22 cellular contexts compared by ENCODE assay signal in the genomic region with DNA sequence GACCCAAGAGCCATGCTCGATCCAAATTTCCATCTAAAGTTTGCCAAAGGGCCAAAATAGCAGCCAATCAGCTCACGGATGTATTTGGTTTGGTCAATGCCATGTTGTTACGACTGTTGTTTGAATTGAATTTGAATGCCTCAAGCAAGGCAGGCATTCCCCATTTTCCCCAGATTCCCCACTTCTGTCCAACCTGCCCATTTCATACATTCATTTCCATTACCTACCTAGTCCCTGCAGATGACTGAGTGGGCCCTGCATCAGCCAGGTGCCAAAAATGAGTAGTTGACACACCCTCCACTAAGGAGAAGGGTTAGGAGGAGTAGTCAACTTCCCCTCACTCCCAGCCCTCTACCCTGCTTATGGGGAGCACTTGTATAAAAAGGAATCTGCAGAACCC.
"Had no signal": no experiment of that assay in that cellular context is flagged by ENCODE, and none has a peak within 500 bp of the region (broad histone marks: within the 10 kb centered on the region; RNA-seq: fewer than 3 reads in every experiment).

No MANE protein-coding gene starts in this region.

- H3K4me1 ChIP-seq: prostate gland had no signal

- H3K4me3 ChIP-seq: cardiac muscle cell, lung, prostate gland, skin epidermis had no signal

- H3K27me3 Mint-ChIP-seq: activated CD4-positive, alpha-beta memory T cell treated with anti-CD3 and anti-CD28 coated beads, Interleukin-2, amount 10 ng/mL, durations not matched to agents 7 days and 5 days; activated T-helper 17 cell treated with anti-CD3 and anti-CD28 coated beads, Interleukin-2, amount 50 U/mL, for 72 hours; stimulated activated memory B cell treated with anti-CD40 and anti-IgM and Interleukin-4, amounts not matched to agents 10 μg/mL and 1 μg/mL and 100 μg/mL, for 72 hours had no signal

- DNase-seq: activated CD4-positive, alpha-beta memory T cell treated with anti-CD3 and anti-CD28 coated beads, Interleukin-2, amount 10 ng/mL, durations not matched to agents 7 days and 5 days; activated CD4-positive, alpha-beta T cell treated with anti-CD3 and anti-CD28 coated beads for 48 hours; activated CD4-positive, CD25-positive, alpha-beta regulatory T cell; activated naive CD4-positive, alpha-beta T cell; activated naive CD8-positive, alpha-beta T cell treated with anti-CD3 and anti-CD28 coated beads, Interleukin-2, amount 10 ng/mL, durations not matched to agents 7 days and 5 days; activated T-cell treated with anti-CD3 and anti-CD28 coated beads, Interleukin-2, amount 50 U/mL, for 1 hour; amygdala; erythroblast; hypothalamus; islet precursor cell; midbrain; occipital lobe; right cardiac atrium; stimulated activated CD4-positive, alpha-beta T cell treated with anti-CD3 and anti-CD28 coated beads, Interleukin-4, amount 100 ng/mL, for 1 hour had no signal

- H3K27me3 ChIP-seq: cardiac muscle cell had no signal

- H3K27ac ChIP-seq: cardiac muscle cell, prostate gland had no signal

- H3K9me3 ChIP-seq: prostate gland had no signal

- H3K9me3 Mint-ChIP-seq: activated CD4-positive, alpha-beta memory T cell treated with anti-CD3 and anti-CD28 coated beads, Interleukin-2, amount 10 ng/mL, durations not matched to agents 7 days and 5 days; activated naive CD8-positive, alpha-beta T cell treated with anti-CD3 and anti-CD28 coated beads, Interleukin-2, amount 10 ng/mL, durations not matched to agents 7 days and 5 days; activated T-helper 17 cell treated with anti-CD3 and anti-CD28 coated beads, Interleukin-2, amount 50 U/mL, for 72 hours; stimulated activated memory B cell treated with anti-CD40 and anti-IgM and Interleukin-4, amounts not matched to agents 10 μg/mL and 1 μg/mL and 100 μg/mL, for 72 hours; T-helper 2 cell treated with Interferon-gamma antibody and Interleukin-4, amounts not matched to agents 5 μg/mL and 100 μg/mL, for 36 hours had no signal

- ATAC-seq: activated T-helper 17 cell treated with anti-CD3 and anti-CD28 coated beads, Interleukin-2, amount 50 U/mL, for 72 hours; left lobe of liver; stimulated activated memory B cell treated with anti-CD40 and anti-IgM and Interleukin-4, amounts not matched to agents 10 μg/mL and 1 μg/mL and 100 μg/mL, for 72 hours had no signal

- H3K27ac Mint-ChIP-seq: activated CD4-positive, alpha-beta memory T cell treated with anti-CD3 and anti-CD28 coated beads, Interleukin-2, amount 10 ng/mL, durations not matched to agents 7 days and 5 days; activated naive CD8-positive, alpha-beta T cell treated with anti-CD3 and anti-CD28 coated beads, Interleukin-2, amount 10 ng/mL, durations not matched to agents 7 days and 5 days; activated T-helper 17 cell treated with anti-CD3 and anti-CD28 coated beads, Interleukin-2, amount 50 U/mL, for 72 hours; stimulated activated memory B cell treated with anti-CD40 and anti-IgM and Interleukin-4, amounts not matched to agents 10 μg/mL and 1 μg/mL and 100 μg/mL, for 72 hours; T-helper 2 cell treated with Interferon-gamma antibody and Interleukin-4, amounts not matched to agents 5 μg/mL and 100 μg/mL, for 36 hours had no signal

- H3K4me1 Mint-ChIP-seq: stimulated activated memory B cell treated with anti-CD40 and anti-IgM and Interleukin-4, amounts not matched to agents 10 μg/mL and 1 μg/mL and 100 μg/mL, for 72 hours had no signal

- H3K4me3 Mint-ChIP-seq: activated CD4-positive, alpha-beta memory T cell treated with anti-CD3 and anti-CD28 coated beads, Interleukin-2, amount 10 ng/mL, durations not matched to agents 7 days and 5 days; activated naive CD8-positive, alpha-beta T cell treated with anti-CD3 and anti-CD28 coated beads, Interleukin-2, amount 10 ng/mL, durations not matched to agents 7 days and 5 days; activated T-helper 17 cell treated with anti-CD3 and anti-CD28 coated beads, Interleukin-2, amount 50 U/mL, for 72 hours; stimulated activated memory B cell treated with anti-CD40 and anti-IgM and Interleukin-4, amounts not matched to agents 10 μg/mL and 1 μg/mL and 100 μg/mL, for 72 hours; T-helper 2 cell treated with Interferon-gamma antibody and Interleukin-4, amounts not matched to agents 5 μg/mL and 100 μg/mL, for 36 hours had no signal
